In genomic region chr15:48283361-48284157, GRCh38 we compare ENCODE assay signal across 17 cellular contexts. TPM values are rescaled to one million over a fixed set of nuclear protein-coding genes. Genes with fewer than 3 reads are reported as not detected.
A peak's percentile ranks its signal among the peaks of the same experiment; 100 is the strongest.
DNase-seq lines count a peak whose midpoint lies in the region; ATAC-seq and TF ChIP-seq lines count a peak whose summit lies in the region.
"Had no signal": no experiment of that assay in that cellular context is flagged by ENCODE, and none has a peak within 500 bp of the region (broad histone marks: within the 10 kb centered on the region; RNA-seq: fewer than 3 reads in every experiment).

No MANE protein-coding gene starts in this region.

- TF ChIP-seq CTCF in A673 (conservative IDR thresholded peaks at IDR 0.05; ENCODE audit: low read depth, low read length) = no peak
- TF ChIP-seq CTCF in GM10266 (IDR thresholded peaks at IDR 0.05; ENCODE audit: control insufficient read depth, insufficient read depth, low read depth, missing control alignments) = no peak

- BruUV-seq in A673 (replicated peaks; lab: Mats Ljungman, UMichigan) = no TSS peak

- no peak for ATAC-seq in activated T-helper 17 cell treated with anti-CD3 and anti-CD28 coated beads, Interleukin-2, amount 50 U/mL, for 72 hours (replicated peaks)
- ATAC-seq: CD8-positive, alpha-beta T cell; stimulated activated naive CD8-positive, alpha-beta T cell treated with anti-CD3 and anti-CD28 coated beads, Interleukin-15, amount 100 ng/mL, for 72 hours had no signal

- POLR2A ChIA-PET in A673 (lab: Charles Lee; ENCODE audit: low non-redundant PET) = no interaction called here
- POLR2A ChIA-PET in activated CD4-positive, alpha-beta memory T cell treated with anti-CD3 and anti-CD28 coated beads, Interleukin-2, amount 10 ng/mL, durations not matched to agents 7 days and 5 days (lab: Charles Lee) = no interaction called here

- H3K27me3 ChIP-seq in A673 (replicated peaks; ENCODE audit: insufficient read depth, low read depth, low read length, poor library complexity) = no peaks in the 10 kb centered on the region

- H3K27ac Mint-ChIP-seq in activated CD4-positive, alpha-beta memory T cell treated with anti-CD3 and anti-CD28 coated beads, Interleukin-2, amount 10 ng/mL, durations not matched to agents 7 days and 5 days = no peak overlapping the region
- H3K27ac Mint-ChIP-seq in activated T-helper 17 cell treated with anti-CD3 and anti-CD28 coated beads, Interleukin-2, amount 50 U/mL, for 72 hours = no peak overlapping the region
- H3K27ac Mint-ChIP-seq: activated CD4-positive, alpha-beta T cell treated with anti-CD3 and anti-CD28 coated beads, Interleukin-2, amount 10 ng/mL, durations not matched to agents 24 days and 14 days; CD8-positive, alpha-beta T cell; stimulated activated naive CD8-positive, alpha-beta T cell treated with anti-CD3 and anti-CD28 coated beads, Interleukin-15, amount 100 ng/mL, for 72 hours had no signal

- H3K9me3 ChIP-seq in A673 (ENCODE audit: low read depth, low read length, poor library complexity, severe bottlenecking) = no peaks in the 10 kb centered on the region
- H3K9me3 ChIP-seq: neutrophil had no signal

- intact Hi-C loops in A673 (cut with micrococcal nuclease; ENCODE audit: unreplicated experiment) = loop anchor here (2.0 to 10.0 kb wide), 4 partner anchors 171 to 569 kb away; partner anchors contain the start of gene SEMA6D

- no peaks in the 10 kb centered on the region for H3K36me3 ChIP-seq in A673 (ENCODE audit: insufficient read depth, low read length, poor library complexity, severe bottlenecking)
- H3K36me3 ChIP-seq: neutrophil had no signal

- no peak overlapping the region for H3K4me3 ChIP-seq in A673 (ENCODE audit: low read depth, low read length, poor library complexity, severe bottlenecking)

- no peaks in the 10 kb centered on the region for H3K36me3 Mint-ChIP-seq in activated CD4-positive, alpha-beta memory T cell treated with anti-CD3 and anti-CD28 coated beads, Interleukin-2, amount 10 ng/mL, durations not matched to agents 7 days and 5 days (ENCODE audit: low read depth)
- no peaks in the 10 kb centered on the region for H3K36me3 Mint-ChIP-seq in activated T-helper 17 cell treated with anti-CD3 and anti-CD28 coated beads, Interleukin-2, amount 50 U/mL, for 72 hours (ENCODE audit: low read depth)
- H3K36me3 Mint-ChIP-seq: CD8-positive, alpha-beta T cell had no signal

- H3K27ac ChIP-seq in A673 (ENCODE audit: low read depth, low read length, poor library complexity, severe bottlenecking) = no peak overlapping the region
- H3K27ac ChIP-seq: neutrophil had no signal

- peaks cover 2% of the 10 kb centered on the region for H3K4me1 Mint-ChIP-seq in activated CD4-positive, alpha-beta memory T cell treated with anti-CD3 and anti-CD28 coated beads, Interleukin-2, amount 10 ng/mL, durations not matched to agents 7 days and 5 days
- H3K4me1 Mint-ChIP-seq in activated T-helper 17 cell treated with anti-CD3 and anti-CD28 coated beads, Interleukin-2, amount 50 U/mL, for 72 hours = no peaks in the 10 kb centered on the region

- DNase-seq in A673 (ENCODE audit: low spot score) = peak; percentile 42
- peak; percentile 26 for DNase-seq in NCI-H2171 treated with DMSO at 0.1 percent for 48 hours (lab: John Stamatoyannopoulos, UW)
- peak; percentile 34 for DNase-seq in astrocyte of the hippocampus (ENCODE audit: low read depth, low spot score)
- DNase-seq in medulla oblongata (ENCODE audit: extremely low spot score) = peak; percentile 9
- no peak for DNase-seq in stimulated activated CD4-positive, alpha-beta T cell treated with anti-CD3 and anti-CD28 coated beads, Interleukin-2, amount 100 ng/mL, for 48 hours
- no peak for DNase-seq in GM10266 (ENCODE audit: extremely low spot score)
- DNase-seq in activated CD4-positive, alpha-beta memory T cell treated with anti-CD3 and anti-CD28 coated beads, Interleukin-2, amount 10 ng/mL, durations not matched to agents 7 days and 5 days = no peak
- DNase-seq: activated CD4-positive, alpha-beta T cell treated with anti-CD3 and anti-CD28 coated beads, Interleukin-2, amount 10 ng/mL, durations not matched to agents 24 days and 14 days; activated CD8-positive, alpha-beta memory T cell treated with anti-CD3 and anti-CD28 coated beads, Interleukin-2, amount 50 U/mL, for 4 hours; activated effector memory CD4-positive, alpha-beta T cell treated with anti-CD3 and anti-CD28 coated beads, Interleukin-2, amount 50 U/mL, for 16 hours; amygdala; CD8-positive, alpha-beta T cell; NCI-H1436 treated with DMSO at 0.1 percent for 48 hours; NCI-H510A; stimulated activated naive CD8-positive, alpha-beta T cell treated with anti-CD3 and anti-CD28 coated beads, Interleukin-15, amount 100 ng/mL, for 72 hours had no signal

- H3K9me3 Mint-ChIP-seq in activated CD4-positive, alpha-beta memory T cell treated with anti-CD3 and anti-CD28 coated beads, Interleukin-2, amount 10 ng/mL, durations not matched to agents 7 days and 5 days = no peaks in the 10 kb centered on the region
- H3K9me3 Mint-ChIP-seq in activated T-helper 17 cell treated with anti-CD3 and anti-CD28 coated beads, Interleukin-2, amount 50 U/mL, for 72 hours = no peaks in the 10 kb centered on the region
- H3K9me3 Mint-ChIP-seq: activated CD4-positive, alpha-beta T cell treated with anti-CD3 and anti-CD28 coated beads, Interleukin-2, amount 10 ng/mL, durations not matched to agents 24 days and 14 days; CD8-positive, alpha-beta T cell; stimulated activated naive CD8-positive, alpha-beta T cell treated with anti-CD3 and anti-CD28 coated beads, Interleukin-15, amount 100 ng/mL, for 72 hours had no signal

- peaks cover 10% of the 10 kb centered on the region for H3K27me3 Mint-ChIP-seq in activated CD4-positive, alpha-beta memory T cell treated with anti-CD3 and anti-CD28 coated beads, Interleukin-2, amount 10 ng/mL, durations not matched to agents 7 days and 5 days
- peaks cover 14% of the 10 kb centered on the region for H3K27me3 Mint-ChIP-seq in activated T-helper 17 cell treated with anti-CD3 and anti-CD28 coated beads, Interleukin-2, amount 50 U/mL, for 72 hours
- H3K27me3 Mint-ChIP-seq: stimulated activated naive CD8-positive, alpha-beta T cell treated with anti-CD3 and anti-CD28 coated beads, Interleukin-15, amount 100 ng/mL, for 72 hours had no signal

- CTCF ChIA-PET in A673 (lab: Charles Lee) = no interaction called here
- CTCF ChIA-PET in activated CD4-positive, alpha-beta memory T cell treated with anti-CD3 and anti-CD28 coated beads, Interleukin-2, amount 10 ng/mL, durations not matched to agents 7 days and 5 days (lab: Charles Lee) = interaction anchor here (0.8 to 3.3 kb wide), 4 partner anchors 10 to 1087 kb away, joined by 3 to 11 read pairs (median 3); no protein-coding TSS in a partner anchor

- no peak overlapping the region for H3K4me3 Mint-ChIP-seq in activated CD4-positive, alpha-beta memory T cell treated with anti-CD3 and anti-CD28 coated beads, Interleukin-2, amount 10 ng/mL, durations not matched to agents 7 days and 5 days
- H3K4me3 Mint-ChIP-seq in activated T-helper 17 cell treated with anti-CD3 and anti-CD28 coated beads, Interleukin-2, amount 50 U/mL, for 72 hours = no peak overlapping the region
- H3K4me3 Mint-ChIP-seq: activated CD4-positive, alpha-beta T cell treated with anti-CD3 and anti-CD28 coated beads, Interleukin-2, amount 10 ng/mL, durations not matched to agents 24 days and 14 days; CD8-positive, alpha-beta T cell; stimulated activated naive CD8-positive, alpha-beta T cell treated with anti-CD3 and anti-CD28 coated beads, Interleukin-15, amount 100 ng/mL, for 72 hours had no signal

- peaks cover 20% of the 10 kb centered on the region for H3K4me1 ChIP-seq in A673 (ENCODE audit: insufficient read depth, low read length, poor library complexity, severe bottlenecking)

RNA-seq across cellular contexts. Expression of gene DUT, which starts 47.7 kb away (rescaled TPM):
- 222 and 224 TPM in 2 replicates for total RNA-seq in A673 (2021)
- 100 to 1,000 TPM; 267 to 282 TPM for total RNA-seq in activated CD4-positive, alpha-beta memory T cell treated with anti-CD3 and anti-CD28 coated beads, Interleukin-2, amount 10 ng/mL, durations not matched to agents 7 days and 5 days
- 100 to 1,000 TPM; 248 to 397 TPM for total RNA-seq in activated T-helper 17 cell treated with anti-CD3 and anti-CD28 coated beads, Interleukin-2, amount 50 U/mL, for 72 hours

Comparison
In these comparisons a context has a peak if more than half of its experiments do, and no peak if none do; other contexts are left out.
1. DNase-seq: peak in A673 (single experiment), NCI-H2171 treated with DMSO at 0.1 percent for 48 hours (single experiment), astrocyte of the hippocampus (single experiment) and medulla oblongata (single experiment); none in stimulated activated CD4-positive, alpha-beta T cell treated with anti-CD3 and anti-CD28 coated beads, Interleukin-2, amount 100 ng/mL, for 48 hours (0 of 2), GM10266 (single experiment) and activated CD4-positive, alpha-beta memory T cell treated with anti-CD3 and anti-CD28 coated beads, Interleukin-2, amount 10 ng/mL, durations not matched to agents 7 days and 5 days (single experiment).